Comparison of ENCODE assay signal across 14 cellular contexts in genomic region chr6:132484680-132485018, GRCh38.
DNase-seq lines count a peak whose midpoint lies in the region; ATAC-seq and TF ChIP-seq lines count a peak whose summit lies in the region.
"Had no signal": no experiment of that assay in that cellular context is flagged by ENCODE, and none has a peak within 500 bp of the region (broad histone marks: within the 10 kb centered on the region; RNA-seq: fewer than 3 reads in every experiment).

No MANE protein-coding gene starts in this region.

- DNase-seq in NCI-H69 (lab: John Stamatoyannopoulos, UW) = peak; percentile 3
- no peak for DNase-seq in MV-4-11 (lab: John Stamatoyannopoulos, UW)
- DNase-seq in KBM-7 = no peak
- DNase-seq in GDM1 (lab: John Stamatoyannopoulos, UW) = no peak
- DNase-seq: activated T-cell treated with anti-CD3 and anti-CD28 coated beads, Interleukin-2, amount 50 U/mL, for 24 hours; GOT3; psoas muscle; stomach; T1000 had no signal

- no peak overlapping the region for H3K4me3 Mint-ChIP-seq in nephron
- H3K4me3 Mint-ChIP-seq: activated CD8-positive, alpha-beta T cell treated with anti-CD3 and anti-CD28 coated beads, Interleukin-2, amount 10 ng/mL, durations not matched to agents 7 days and 5 days; activated T-cell treated with anti-CD3 and anti-CD28 coated beads, Interleukin-2, amount 50 U/mL, for 24 hours; type B pancreatic cell had no signal

- no peaks in the 10 kb centered on the region for H3K9me3 Mint-ChIP-seq in nephron
- H3K9me3 Mint-ChIP-seq: activated T-cell treated with anti-CD3 and anti-CD28 coated beads, Interleukin-2, amount 50 U/mL, for 24 hours; type B pancreatic cell had no signal

- no peaks in the 10 kb centered on the region for H3K27me3 Mint-ChIP-seq in nephron (ENCODE audit: low read depth)
- H3K27me3 Mint-ChIP-seq: activated T-cell treated with anti-CD3 and anti-CD28 coated beads, Interleukin-2, amount 50 U/mL, for 24 hours; type B pancreatic cell had no signal

- H3K4me1 Mint-ChIP-seq in nephron = peaks cover 45% of the 10 kb centered on the region

- peak overlapping the region; percentile 68 to 95 (median 80) for H3K27ac Mint-ChIP-seq in nephron
- H3K27ac Mint-ChIP-seq: activated CD8-positive, alpha-beta T cell treated with anti-CD3 and anti-CD28 coated beads, Interleukin-2, amount 10 ng/mL, durations not matched to agents 7 days and 5 days; activated T-cell treated with anti-CD3 and anti-CD28 coated beads, Interleukin-2, amount 50 U/mL, for 24 hours; type B pancreatic cell had no signal

- ATAC-seq in GM19328 (IDR thresholded peaks at IDR 0.05; ENCODE audit: unreplicated experiment) (peak; percentile 15), GM21723 (IDR thresholded peaks at IDR 0.05; ENCODE audit: unreplicated experiment) (peak; percentile 31)

- peaks cover 28% of the 10 kb centered on the region for H3K36me3 Mint-ChIP-seq in nephron (ENCODE audit: low read depth)

- in situ Hi-C loops in KBM-7 (cut with MboI; ENCODE audit: low pct_unique_long_range_greater_than_20kb, low sequenced_read_pairs) = loop anchor here (25.0 kb wide), 1 partner anchor 197 kb away; no protein-coding TSS in a partner anchor

- no peak for TF ChIP-seq CTCF in nephron (IDR thresholded peaks at IDR 0.05; ENCODE audit: unreplicated experiment in 3 of 3)
